In the genomic region with DNA sequence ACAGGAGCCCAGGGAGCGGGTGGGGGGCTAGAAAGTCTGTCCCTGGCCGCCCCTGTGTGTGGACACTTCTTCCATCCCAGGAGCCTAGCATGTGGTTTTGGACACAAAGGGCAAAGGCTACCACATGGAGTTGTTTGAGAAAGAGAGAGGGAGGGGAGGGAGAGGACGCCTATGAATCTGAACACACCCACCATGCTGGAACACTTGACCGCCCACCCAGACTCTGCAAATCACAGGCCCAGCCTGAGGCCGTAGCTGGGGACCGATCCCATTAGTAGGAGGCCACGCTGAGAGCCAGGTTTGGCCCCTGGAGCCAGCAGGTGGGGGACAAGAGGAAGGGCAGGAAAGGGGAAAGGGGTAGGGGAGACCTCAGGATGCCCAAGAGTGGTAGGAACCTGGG, we compare ENCODE assay signal across 28 cellular contexts. TPM values are rescaled to one million over a fixed set of nuclear protein-coding genes. Genes with fewer than 3 reads are reported as not detected.
"Had no signal": no experiment of that assay in that cellular context is flagged by ENCODE, and none has a peak within 500 bp of the region (broad histone marks: within the 10 kb centered on the region; RNA-seq: fewer than 3 reads in every experiment).

No MANE protein-coding gene starts in this region.

- H3K4me3 Mint-ChIP-seq: immature natural killer cell; mesothelial cell of epicardium; naive B cell; natural killer cell; nephron progenitor cell; neural progenitor cell; stimulated activated naive CD8-positive, alpha-beta T cell treated with anti-CD3 and anti-CD28 coated beads, Interleukin-15, Interleukin-2, amounts not matched to agents 100 ng/mL and 50 ng/mL, for 24 hours had no signal

- H3K27ac Mint-ChIP-seq: mesothelial cell of epicardium; naive B cell; natural killer cell; nephron progenitor cell; progenitor cell of endocrine pancreas; stimulated activated naive CD8-positive, alpha-beta T cell treated with anti-CD3 and anti-CD28 coated beads, Interleukin-15, Interleukin-2, amounts not matched to agents 100 ng/mL and 50 ng/mL, for 24 hours had no signal

- H3K9me3 ChIP-seq: left ventricle myocardium inferior, ovary, right atrium auricular region, right lobe of liver, thyroid gland, transverse colon, upper lobe of left lung, vagina had no signal

- H3K27ac ChIP-seq: left ventricle myocardium inferior, neural progenitor cell, ovary, right atrium auricular region, right lobe of liver, thyroid gland, transverse colon, upper lobe of left lung, vagina had no signal

- H3K9ac ChIP-seq: neural progenitor cell had no signal

- FAIRE-seq: islet of Langerhans, kidney had no signal

- H3K4me2 ChIP-seq: neural progenitor cell, smooth muscle cell had no signal

- H3K27me3 ChIP-seq: neural progenitor cell, ovary, right atrium auricular region, right lobe of liver, thyroid gland, transverse colon, upper lobe of left lung, vagina had no signal

- ATAC-seq: left colon, natural killer cell, right lobe of liver had no signal

- H3K4me1 ChIP-seq: right lobe of liver, thyroid gland, vagina had no signal

- DNase-seq: hypothalamus; immature natural killer cell; kidney; left colon; left ventricle myocardium inferior; mesendoderm; naive B cell; natural killer cell; nephron progenitor cell; ovary; stimulated activated CD4-positive, alpha-beta T cell treated with anti-CD3 and anti-CD28 coated beads, Interleukin-1b, Interleukin-23, amount 100 ng/mL, for 48 hours; stimulated activated CD4-positive, alpha-beta T cell treated with anti-CD3 and anti-CD28 coated beads, Interleukin-4, amount 100 ng/mL, for 1 hour; stimulated activated naive CD4-positive, alpha-beta T cell; thyroid gland; transverse colon; upper lobe of left lung had no signal

- H3K4me1 Mint-ChIP-seq: mesothelial cell of epicardium had no signal

- H3K36me3 ChIP-seq: left ventricle myocardium inferior, neural progenitor cell, ovary, right atrium auricular region, right lobe of liver, thyroid gland, transverse colon, upper lobe of left lung, vagina had no signal

- H3K9me3 Mint-ChIP-seq: immature natural killer cell; mesothelial cell of epicardium; naive B cell; natural killer cell; nephron progenitor cell; neural progenitor cell; stimulated activated naive CD8-positive, alpha-beta T cell treated with anti-CD3 and anti-CD28 coated beads, Interleukin-15, Interleukin-2, amounts not matched to agents 100 ng/mL and 50 ng/mL, for 24 hours had no signal

- H3K4me3 ChIP-seq: left ventricle myocardium inferior, lung, neural progenitor cell, ovary, right atrium auricular region, right lobe of liver, smooth muscle cell, thyroid gland, transverse colon, upper lobe of left lung, vagina had no signal

- H2AFZ ChIP-seq: neural progenitor cell had no signal

- H3K36me3 Mint-ChIP-seq: mesothelial cell of epicardium, naive B cell, natural killer cell, neural progenitor cell had no signal

- H3K27me3 Mint-ChIP-seq: stimulated activated naive CD8-positive, alpha-beta T cell treated with anti-CD3 and anti-CD28 coated beads, Interleukin-15, Interleukin-2, amounts not matched to agents 100 ng/mL and 50 ng/mL, for 24 hours had no signal

RNA-seq across cellular contexts. Expression of gene ADAMTS14, which starts 39.6 kb away (rescaled TPM):
- total RNA-seq: mononuclear cell, right atrium auricular region, subcutaneous adipose tissue, thyroid gland, vagina had no signal
